26 cellular contexts compared by ENCODE assay signal in the genomic region with DNA sequence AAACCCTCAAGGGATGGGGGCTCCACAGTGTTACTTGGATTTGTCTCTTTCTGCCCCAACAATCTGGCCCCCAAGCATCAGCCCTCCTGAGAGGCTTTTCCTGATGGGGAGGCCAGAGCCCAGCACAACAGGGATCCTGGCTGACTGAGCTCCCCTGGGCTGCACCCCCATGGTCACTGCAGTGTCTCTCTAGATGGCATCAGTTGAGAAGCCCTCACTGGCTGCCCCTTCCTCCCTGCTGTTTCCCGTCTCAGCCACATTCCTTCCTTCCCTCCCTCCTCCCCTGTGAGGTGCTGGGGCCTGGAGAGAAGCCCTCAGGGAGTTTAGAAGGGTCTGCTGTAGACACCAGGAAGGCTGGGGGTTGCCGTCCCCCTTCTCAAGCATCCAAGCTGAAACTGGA. TPM values are rescaled to one million over a fixed set of nuclear protein-coding genes. Genes with fewer than 3 reads are reported as not detected.
DNase-seq lines count a peak whose midpoint lies in the region; ATAC-seq and TF ChIP-seq lines count a peak whose summit lies in the region.
"Had no signal": no experiment of that assay in that cellular context is flagged by ENCODE, and none has a peak within 500 bp of the region (broad histone marks: within the 10 kb centered on the region; RNA-seq: fewer than 3 reads in every experiment).

No MANE protein-coding gene starts in this region.

- no peak overlapping the region for H3K4me3 ChIP-seq in right atrium auricular region
- H3K4me3 ChIP-seq in GM23338: no peak overlapping the region
- H3K4me3 ChIP-seq in stomach smooth muscle (ENCODE audit: low read length in 2 of 2): no peak overlapping the region
- H3K4me3 ChIP-seq: GM12878 had no signal

- H3K9me3 ChIP-seq in right atrium auricular region: no peaks in the 10 kb centered on the region
- no peaks in the 10 kb centered on the region for H3K9me3 ChIP-seq in stomach smooth muscle (ENCODE audit: control insufficient read depth in 2 of 2, low read length in 2 of 2)
- H3K9me3 ChIP-seq: Caco-2, SK-N-SH had no signal

- H3K9me2 ChIP-seq in GM23338 (ENCODE audit: insufficient read depth): no peaks in the 10 kb centered on the region
- H3K9me2 ChIP-seq: SK-N-SH had no signal

- no peak for DNase-seq in right atrium auricular region (ENCODE audit: low spot score)
- no peak for DNase-seq in left ventricle myocardium superior
- DNase-seq in GM23338 (ENCODE audit: low spot score): peak; percentile 26
- peak; percentile 1 for DNase-seq in endothelial cell (ENCODE audit: low spot score)
- DNase-seq in activated T-cell treated with anti-CD3 and anti-CD28 coated beads, Interleukin-2, amount 50 U/mL, for 24 hours: no peak
- no peak for DNase-seq in anterior cingulate cortex (lab: John Stamatoyannopoulos, UW)
- DNase-seq in activated CD4-positive, alpha-beta T cell treated with anti-CD3 and anti-CD28 coated beads, Interleukin-2, amount 50 U/mL, for 4 hours: no peak
- DNase-seq: 8988T; Caco-2; CD8-positive, alpha-beta T cell; GDM1; MM.1S; NCI-H1048; NCI-H1417; NCI-H187; NCI-H2171 treated with DMSO at 0.1 percent for 48 hours; NCI-H524; NCI-H748 treated with DMSO at 0.1 percent for 48 hours; SK-N-SH had no signal

- TF ChIP-seq CTCF in right atrium auricular region (IDR thresholded peaks at IDR 0.05) (no peak), GM23338 (conservative IDR thresholded peaks at IDR 0.05; ENCODE audit: low read depth in 2 of 2) (no peak), endothelial cell (IDR thresholded peaks at IDR 0.05; ENCODE audit: unreplicated experiment) (no peak)

- no peaks in the 10 kb centered on the region; the same call in 2 of the 3 replicates for H3K36me3 Mint-ChIP-seq in GM23338 (ENCODE audit: low read depth)
- H3K36me3 Mint-ChIP-seq in endothelial cell (ENCODE audit: low read depth, unreplicated experiment): peaks cover 11% of the 10 kb centered on the region
- H3K36me3 Mint-ChIP-seq in activated T-cell treated with anti-CD3 and anti-CD28 coated beads, Interleukin-2, amount 50 U/mL, for 24 hours (ENCODE audit: low read depth): no peaks in the 10 kb centered on the region
- H3K36me3 Mint-ChIP-seq: CD8-positive, alpha-beta T cell had no signal

- no peaks in the 10 kb centered on the region for H3F3A ChIP-seq in GM23338 (replicated peaks; ENCODE audit: low read depth)

- no peak overlapping the region for H2AFZ ChIP-seq in GM23338

- H3K27ac Mint-ChIP-seq in GM23338 (no peak overlapping the region), endothelial cell (ENCODE audit: unreplicated experiment) (no peak overlapping the region)
- no peak overlapping the region for H3K27ac Mint-ChIP-seq in activated T-cell treated with anti-CD3 and anti-CD28 coated beads, Interleukin-2, amount 50 U/mL, for 24 hours
- H3K27ac Mint-ChIP-seq: CD8-positive, alpha-beta T cell had no signal

- H3K27ac ChIP-seq in right atrium auricular region: peak overlapping the region; percentile 20 to 76
- H3K27ac ChIP-seq in GM23338 (ENCODE audit: low read depth): no peak overlapping the region
- peak overlapping the region; percentile 86 for H3K27ac ChIP-seq in stomach smooth muscle (ENCODE audit: low read length)
- H3K27ac ChIP-seq: HL-60, KMS-11 had no signal

- peaks cover 0 to 12% of the 10 kb centered on the region in 2 donors for H3K4me1 ChIP-seq in right atrium auricular region
- no peaks in the 10 kb centered on the region; the same call in none of the 2 replicates for H3K4me1 ChIP-seq in GM23338 (ENCODE audit: insufficient read depth)
- peaks cover 51% of the 10 kb centered on the region for H3K4me1 ChIP-seq in stomach smooth muscle (ENCODE audit: control insufficient read depth, insufficient read depth, low read length)
- H3K4me1 ChIP-seq: Caco-2 had no signal

- H3K9ac ChIP-seq in stomach smooth muscle (ENCODE audit: low read length in 2 of 2): peak overlapping the region in 1 of 2 donors; percentile 29
- H3K9ac ChIP-seq: KMS-11, SK-N-SH had no signal

- no peak overlapping the region for H3K4me3 Mint-ChIP-seq in GM23338
- H3K4me3 Mint-ChIP-seq in endothelial cell (ENCODE audit: unreplicated experiment): no peak overlapping the region
- H3K4me3 Mint-ChIP-seq in activated T-cell treated with anti-CD3 and anti-CD28 coated beads, Interleukin-2, amount 50 U/mL, for 24 hours: no peak overlapping the region
- H3K4me3 Mint-ChIP-seq: CD8-positive, alpha-beta T cell; IgD-negative memory B cell had no signal

- no peak for ATAC-seq in left ventricle myocardium superior
- peak; percentile 36 for ATAC-seq in GM23338
- ATAC-seq: CD8-positive, alpha-beta T cell had no signal

- H3K27me3 Mint-ChIP-seq in GM23338 (ENCODE audit: insufficient read depth, low read depth, poor library complexity) (peaks cover 13% of the 10 kb centered on the region), endothelial cell (ENCODE audit: unreplicated experiment) (peaks cover 2% of the 10 kb centered on the region)
- peaks cover 62% of the 10 kb centered on the region for H3K27me3 Mint-ChIP-seq in activated T-cell treated with anti-CD3 and anti-CD28 coated beads, Interleukin-2, amount 50 U/mL, for 24 hours

- no peaks in the 10 kb centered on the region for H3K79me2 ChIP-seq in GM23338 (replicated peaks; ENCODE audit: insufficient read depth)

- H3K9me3 Mint-ChIP-seq in GM23338 (no peaks in the 10 kb centered on the region), endothelial cell (ENCODE audit: unreplicated experiment) (no peaks in the 10 kb centered on the region)
- H3K9me3 Mint-ChIP-seq in activated T-cell treated with anti-CD3 and anti-CD28 coated beads, Interleukin-2, amount 50 U/mL, for 24 hours: no peaks in the 10 kb centered on the region
- H3K9me3 Mint-ChIP-seq: CD8-positive, alpha-beta T cell; IgD-negative memory B cell had no signal

- H3K36me3 ChIP-seq in right atrium auricular region (no peaks in the 10 kb centered on the region), GM23338 (ENCODE audit: insufficient read depth) (no peaks in the 10 kb centered on the region), stomach smooth muscle (ENCODE audit: control insufficient read depth in 2 of 2, insufficient read depth in 2 of 2, low read length in 2 of 2) (no peaks in the 10 kb centered on the region)

- no peaks in the 10 kb centered on the region for H4K20me1 ChIP-seq in GM23338 (replicated peaks; ENCODE audit: insufficient read depth)

- H3K27me3 ChIP-seq in right atrium auricular region: no peaks in the 10 kb centered on the region
- no peaks in the 10 kb centered on the region for H3K27me3 ChIP-seq in GM23338 (ENCODE audit: insufficient read depth)
- no peaks in the 10 kb centered on the region for H3K27me3 ChIP-seq in stomach smooth muscle (ENCODE audit: control insufficient read depth in 1 of 2, insufficient read depth in 2 of 2, low read length in 2 of 2)

- no peak overlapping the region for H3K4me2 ChIP-seq in GM23338
- H3K4me2 ChIP-seq: SK-N-SH had no signal

- peaks cover 46% of the 10 kb centered on the region for H3K4me1 Mint-ChIP-seq in GM23338
- H3K4me1 Mint-ChIP-seq in endothelial cell (ENCODE audit: unreplicated experiment): peaks cover 19% of the 10 kb centered on the region
- H3K4me1 Mint-ChIP-seq in activated T-cell treated with anti-CD3 and anti-CD28 coated beads, Interleukin-2, amount 50 U/mL, for 24 hours (ENCODE audit: low read depth): peaks cover 22% of the 10 kb centered on the region

- intact Hi-C loops in left ventricle myocardium superior (cut with micrococcal nuclease): no loop called here

TF ChIP-seq in GM23338, 12 proteins besides CTCF, POLR2A, EP300 and RAD21 (continues in another document):
- no peak for TF ChIP-seq STAT1 (IDR thresholded peaks at IDR 0.05; ENCODE audit: unreplicated experiment)
- no peak for TF ChIP-seq NANOG (IDR thresholded peaks at IDR 0.05; ENCODE audit: borderline replicate concordance)

RNA-seq across cellular contexts. Expression of a gene that starts 29.9 kb away (rescaled TPM):
- total RNA-seq in right atrium auricular region (10 to 100 TPM; 10.3 to 10.5 TPM), left ventricle myocardium superior (12.0 TPM), endothelial cell (ENCODE audit: unreplicated experiment) (10.8 TPM)
- total RNA-seq in GM23338 (2014; rRNA removed; shearing (Covaris generic)): 9.5 and 10.0 TPM in 2 replicates
- 8.2 and 9.2 TPM in 2 replicates for polyA plus RNA-seq in GM23338 (2016; fragmentation: Nextera tagmentation; extraction: Ambion mirVana)

RNA-seq across cellular contexts. Expression of a gene that starts 36.5 kb away (rescaled TPM):
- total RNA-seq in right atrium auricular region (1 to 10 TPM; 1.9 to 5.8 TPM), left ventricle myocardium superior (11.6 TPM), endothelial cell (ENCODE audit: unreplicated experiment) (42.5 TPM)
- total RNA-seq in GM23338 (2014; rRNA removed; shearing (Covaris generic)): 3.6 and 3.7 TPM in 2 replicates
- 0.38 and 0.42 TPM in 2 replicates for polyA plus RNA-seq in GM23338 (2016; fragmentation: Nextera tagmentation; extraction: Ambion mirVana)
- total RNA-seq: Caco-2; CD8-positive, alpha-beta T cell; GM12878; H4 had no signal
- polyA plus RNA-seq: BJ, IgD-negative memory B cell, SK-N-SH had no signal

Comparison
In these comparisons a context has a peak if more than half of its experiments do, and no peak if none do; other contexts are left out.
1. DNase-seq: peak in GM23338 (single experiment) and endothelial cell (single experiment); none in right atrium auricular region (single experiment), left ventricle myocardium superior (single experiment), activated T-cell treated with anti-CD3 and anti-CD28 coated beads, Interleukin-2, amount 50 U/mL, for 24 hours (single experiment), anterior cingulate cortex (0 of 58) and activated CD4-positive, alpha-beta T cell treated with anti-CD3 and anti-CD28 coated beads, Interleukin-2, amount 50 U/mL, for 4 hours (0 of 2).